1 cellular context compared by ENCODE assay signal in the genomic region with DNA sequence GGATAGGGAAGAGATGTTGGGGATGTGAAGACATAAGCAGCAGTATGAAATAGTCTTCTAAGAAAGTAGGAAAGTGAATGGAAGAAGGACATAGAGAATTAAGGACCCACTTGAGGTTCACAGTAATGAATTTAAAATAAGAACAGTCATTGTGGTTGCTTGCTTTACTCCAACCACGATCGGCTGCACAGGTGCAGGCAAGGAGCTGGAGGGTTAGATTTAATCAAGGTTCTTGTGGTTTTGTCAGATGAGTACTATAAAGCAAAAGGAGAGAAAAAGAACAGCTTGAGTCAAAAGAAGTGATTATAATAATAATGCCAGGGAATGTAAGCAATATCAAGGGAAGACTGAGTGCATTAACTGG.
TF ChIP-seq lines count a peak whose summit lies in the region.

No MANE protein-coding gene starts in this region.

TF ChIP-seq in K562, 482 proteins besides CTCF, POLR2A, EP300 and RAD21:
- TF ChIP-seq CBFA2T3 (IDR thresholded peaks at IDR 0.05), result peak; percentile 26; the same call in 1 of the 2 replicates
- TF ChIP-seq KDM1A (IDR thresholded peaks at IDR 0.05), result peak; percentile 37 to 56; a peak in 3 of 4 replicates
- TF ChIP-seq CBX2 (IDR thresholded peaks at IDR 0.05; ENCODE audit: insufficient read depth, low read length, poor library complexity, severe bottlenecking), result no peak
- peak; percentile 36; the same call in 1 of the 2 replicates for TF ChIP-seq KAT7 (CRISPR knock-in tag; IDR thresholded peaks at IDR 0.05; ENCODE audit: borderline replicate concordance)
- no peak for TF ChIP-seq ETV6 (IDR thresholded peaks at IDR 0.05; ENCODE audit: borderline replicate concordance in 1 of 2, low read depth in 2 of 2, low read length in 1 of 2)
- TF ChIP-seq ETV6 (CRISPR knock-in tag; IDR thresholded peaks at IDR 0.05; ENCODE audit: borderline replicate concordance), result no peak
- peak in 1 of 2 experiments; percentile 49; a peak in 1 of 4 replicates for TF ChIP-seq RCOR1 (IDR thresholded peaks at IDR 0.05; ENCODE audit: borderline replicate concordance in 1 of 2, low read depth in 2 of 2, low read length in 2 of 2)
- TF ChIP-seq CC2D1A (IDR thresholded peaks at IDR 0.05), result no peak
- TF ChIP-seq GTF2A2 (tag; IDR thresholded peaks at IDR 0.05), result no peak
- TF ChIP-seq, protein P1, sequence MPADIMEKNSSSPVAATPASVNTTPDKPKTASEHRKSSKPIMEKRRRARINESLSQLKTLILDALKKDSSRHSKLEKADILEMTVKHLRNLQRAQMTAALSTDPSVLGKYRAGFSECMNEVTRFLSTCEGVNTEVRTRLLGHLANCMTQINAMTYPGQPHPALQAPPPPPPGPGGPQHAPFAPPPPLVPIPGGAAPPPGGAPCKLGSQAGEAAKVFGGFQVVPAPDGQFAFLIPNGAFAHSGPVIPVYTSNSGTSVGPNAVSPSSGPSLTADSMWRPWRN (IDR thresholded peaks at IDR 0.05; ENCODE audit: low read depth), result peak; percentile 46; the same call in 1 of the 2 replicates
- TF ChIP-seq FOXK1 (CRISPR knock-in tag; IDR thresholded peaks at IDR 0.05; ENCODE audit: borderline replicate concordance), result no peak
- no peak for TF ChIP-seq POLR2AphosphoS5 (IDR thresholded peaks at IDR 0.05; ENCODE audit: control insufficient read depth, insufficient read depth, low read depth, low read length)
- peak; percentile 70; the same call in 1 of the 2 replicates for TF ChIP-seq ESRRA (IDR thresholded peaks at IDR 0.05; ENCODE audit: borderline replicate concordance, low read depth)
- peak in 1 of 2 experiments; percentile 39; a peak in 1 of 4 replicates for TF ChIP-seq NRF1 (conservative IDR thresholded peaks at IDR 0.05 in 1 of 2, IDR thresholded peaks at IDR 0.05 in 1 of 2)
- TF ChIP-seq BACH1 (tag; IDR thresholded peaks at IDR 0.05), result 0 out of 2 replicates have a peak, but pooled peaks have one; percentile 10
- TF ChIP-seq NFE2 (IDR thresholded peaks at IDR 0.05; ENCODE audit: low read depth), result peak; percentile 68
- TF ChIP-seq ZEB2 (IDR thresholded peaks at IDR 0.05), result 0 out of 2 replicates have a peak, but pooled peaks have one; percentile 53
- TF ChIP-seq, protein P2, sequence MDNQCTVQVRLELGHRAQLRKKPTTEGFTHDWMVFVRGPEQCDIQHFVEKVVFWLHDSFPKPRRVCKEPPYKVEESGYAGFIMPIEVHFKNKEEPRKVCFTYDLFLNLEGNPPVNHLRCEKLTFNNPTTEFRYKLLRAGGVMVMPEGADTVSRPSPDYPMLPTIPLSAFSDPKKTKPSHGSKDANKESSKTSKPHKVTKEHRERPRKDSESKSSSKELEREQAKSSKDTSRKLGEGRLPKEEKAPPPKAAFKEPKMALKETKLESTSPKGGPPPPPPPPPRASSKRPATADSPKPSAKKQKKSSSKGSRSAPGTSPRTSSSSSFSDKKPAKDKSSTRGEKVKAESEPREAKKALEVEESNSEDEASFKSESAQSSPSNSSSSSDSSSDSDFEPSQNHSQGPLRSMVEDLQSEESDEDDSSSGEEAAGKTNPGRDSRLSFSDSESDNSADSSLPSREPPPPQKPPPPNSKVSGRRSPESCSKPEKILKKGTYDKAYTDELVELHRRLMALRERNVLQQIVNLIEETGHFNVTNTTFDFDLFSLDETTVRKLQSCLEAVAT (IDR thresholded peaks at IDR 0.05), result 0 out of 4 replicates have a peak, but pooled peaks of 1 of the 2 experiments have one; percentile 57
